Comparison of ENCODE assay signal across 24 cellular contexts in the genomic region with DNA sequence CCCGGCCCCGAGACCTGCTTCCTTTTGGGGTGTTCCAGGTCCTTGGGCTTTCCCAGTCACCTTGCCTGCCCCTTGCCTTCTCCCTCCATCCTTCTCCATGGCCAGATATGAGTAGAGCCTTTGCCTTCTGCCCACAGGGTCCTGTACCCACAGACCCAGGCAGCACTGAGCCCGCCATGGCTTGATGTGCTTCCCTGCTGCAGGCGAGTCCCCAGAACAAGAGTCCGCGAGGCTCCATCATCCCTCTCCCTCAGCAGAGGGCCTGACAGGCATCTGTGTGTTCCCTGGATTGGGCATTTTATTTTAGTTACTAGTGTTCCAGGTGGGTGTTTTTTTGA. TPM values are rescaled to one million over a fixed set of nuclear protein-coding genes. Genes with fewer than 3 reads are reported as not detected.
DNase-seq lines count a peak whose midpoint lies in the region; ATAC-seq and TF ChIP-seq lines count a peak whose summit lies in the region.
"Had no signal": no experiment of that assay in that cellular context is flagged by ENCODE, and none has a peak within 500 bp of the region (broad histone marks: within the 10 kb centered on the region; RNA-seq: fewer than 3 reads in every experiment).

No MANE protein-coding gene starts in this region.

- in situ Hi-C loops in mammary epithelial cell (cut with MboI; ENCODE audit: low sequenced_read_pairs in 2 of 2): loop anchor here in 1 of 2 donors (25.0 kb wide), 1 partner anchor 117 kb away; a partner anchor contains a TSS

- BruUV-seq in MCF 10A (replicated peaks; lab: Mats Ljungman, UMichigan): no TSS peak
- no TSS peak for BruUV-seq in mammary epithelial cell (replicated peaks; lab: Mats Ljungman, UMichigan)

- peaks cover 65% of the 10 kb centered on the region for H3K36me3 ChIP-seq in mammary epithelial cell (ENCODE audit: insufficient read depth, low read length)
- peaks cover 0 to 55% of the 10 kb centered on the region in 2 experiments; a peak in 2 of 3 replicates for H3K36me3 ChIP-seq in HEK293 (ENCODE audit: control insufficient read depth in 2 of 2, insufficient read depth in 1 of 2, low read length in 2 of 2)
- H3K36me3 ChIP-seq in spleen: peaks cover 0 to 60% (median 52%) of the 10 kb centered on the region in 6 donors

- WGBS in mammary epithelial cell (ENCODE audit: low coverage, missing lambda C conversion rate): 97% methylated on average over 6 of the region's 6 CpGs
- WGBS in spleen, 5 donors: 95 to 98% (median 97%) methylated on average over 6 of the region's 6 CpGs

- no peak overlapping the region for H2AFZ ChIP-seq in mammary epithelial cell (ENCODE audit: low read depth, low read length)

- no peak for DNase-seq in MCF 10A (ENCODE audit: unreplicated experiment)
- DNase-seq in mammary epithelial cell: no peak
- DNase-seq in spleen: peak; percentile 58
- DNase-seq in D341Med (ENCODE audit: low spot score): no peak
- DNase-seq in AG08395 (ENCODE audit: low spot score): no peak
- no peak for DNase-seq in T1000 (lab: John Stamatoyannopoulos, UW)
- DNase-seq: activated CD4-positive, CD25-positive, alpha-beta regulatory T cell; DMS79; GF-D8; KG1; NCI-H1417; NCI-H2081; NCI-H2227 treated with DMSO at 0.1 percent for 48 hours; NCI-H526 treated with DMSO at 0.1 percent for 48 hours had no signal

- H3K4me1 Mint-ChIP-seq in MCF 10A (ENCODE audit: insufficient read depth, unreplicated experiment): peaks cover 7% of the 10 kb centered on the region

- no peaks in the 10 kb centered on the region for H3K4me1 ChIP-seq in mammary epithelial cell (ENCODE audit: insufficient read depth, low read length)
- H3K4me1 ChIP-seq in HEK293 (ENCODE audit: control insufficient read depth, insufficient read depth, low read length): no peaks in the 10 kb centered on the region
- no peaks in the 10 kb centered on the region for H3K4me1 ChIP-seq in spleen
- H3K4me1 ChIP-seq: HAP-1, SJSA1 had no signal

- peaks cover 18% of the 10 kb centered on the region for H4K20me1 ChIP-seq in mammary epithelial cell (ENCODE audit: insufficient read depth, low read length)

- CTCF ChIA-PET in MCF 10A (lab: Yijun Ruan, JAX) (interaction anchor here (2.2 kb wide), 1 partner anchor 26 kb away, joined by 7 read pairs; no protein-coding TSS in a partner anchor), mammary epithelial cell (lab: Charles Lee; ENCODE audit: low non-redundant PET) (no interaction called here), HEK293 (lab: Yijun Ruan, JAX) (interaction anchor here (0.6 kb wide), 1 partner anchor 1487 kb away, joined by 3 read pairs; no protein-coding TSS in a partner anchor)

- POLR2A ChIA-PET in MCF 10A (lab: Yijun Ruan, JAX): interaction anchor here (2.5 kb wide), 1 partner anchor 19 kb away, joined by 16 read pairs; no protein-coding TSS in a partner anchor
- POLR2A ChIA-PET in HEK293 (lab: Yijun Ruan, JAX): interaction anchor here (1.6 kb wide), 1 partner anchor 22 kb away, joined by 3 read pairs; a partner anchor contains a TSS

- no peak overlapping the region for H3K4me2 ChIP-seq in mammary epithelial cell (ENCODE audit: insufficient read depth, low read depth, low read length)
- H3K4me2 ChIP-seq: BLaER1 had no signal

- H3K4me3 ChIP-seq in mammary epithelial cell (replicated peaks in 1 of 3; ENCODE audit: insufficient read depth in 1 of 3, low read depth in 2 of 3, low read length in 3 of 3) (no peak overlapping the region), HEK293 (ENCODE audit: low read depth, low read length) (no peak overlapping the region), spleen (no peak overlapping the region)
- H3K4me3 ChIP-seq: BLaER1, HAP-1, prostate gland, SJSA1, tibial artery had no signal

- H3K4me3 Mint-ChIP-seq in MCF 10A (ENCODE audit: unreplicated experiment): no peak overlapping the region
- H3K4me3 Mint-ChIP-seq: central memory CD8-positive, alpha-beta T cell; stimulated activated naive CD8-positive, alpha-beta T cell treated with anti-CD3 and anti-CD28 coated beads, Interleukin-15, amount 100 ng/mL, for 72 hours had no signal

- ATAC-seq in esophagus mucosa: peak; percentile 16
- ATAC-seq: Panc1; stimulated activated naive CD8-positive, alpha-beta T cell treated with anti-CD3 and anti-CD28 coated beads, Interleukin-15, amount 100 ng/mL, for 72 hours had no signal

- intact Hi-C loops in MCF 10A (cut with micrococcal nuclease) (no loop called here), mammary epithelial cell (cut with micrococcal nuclease) (no loop called here), spleen (cut with DNase I; ENCODE audit: low total_unique reads) (no loop called here)

- peaks cover 94% of the 10 kb centered on the region for H3K79me2 ChIP-seq in mammary epithelial cell (ENCODE audit: insufficient read depth, low read length)

- peak overlapping the region; percentile 74 for H3K27ac Mint-ChIP-seq in MCF 10A (ENCODE audit: low read depth, unreplicated experiment)

- H3K9me3 Mint-ChIP-seq in MCF 10A (ENCODE audit: unreplicated experiment): no peaks in the 10 kb centered on the region
- H3K9me3 Mint-ChIP-seq: central memory CD8-positive, alpha-beta T cell had no signal

- H3K9me3 ChIP-seq in mammary epithelial cell (replicated peaks; ENCODE audit: insufficient read depth, low read length): no peaks in the 10 kb centered on the region
- H3K9me3 ChIP-seq in HEK293 (ENCODE audit: control insufficient read depth, insufficient read depth, low read depth, low read length): no peaks in the 10 kb centered on the region
- H3K9me3 ChIP-seq in spleen: peaks cover 0 to 1% (median 0%) of the 10 kb centered on the region in 8 donors
- H3K9me3 ChIP-seq: prostate gland, SJSA1, tibial artery had no signal

- dilution Hi-C loops in mammary epithelial cell (cut with HindIII; ENCODE audit: low sequenced_read_pairs): loop anchor here (5.0 kb wide), 1 partner anchor 42 kb away; no protein-coding TSS in a partner anchor

- H3K27me3 ChIP-seq in mammary epithelial cell (ENCODE audit: insufficient read depth, low read length) (no peaks in the 10 kb centered on the region), spleen (replicated peaks in 1 of 7) (no peaks in the 10 kb centered on the region)
- H3K27me3 ChIP-seq: BLaER1, SJSA1, tibial artery had no signal

- H3K27ac ChIP-seq in mammary epithelial cell (ENCODE audit: insufficient read depth, low read depth, low read length) (no peak overlapping the region), HEK293 (ENCODE audit: extremely low read depth, low read depth, low read length) (no peak overlapping the region), spleen (no peak overlapping the region)
- H3K27ac ChIP-seq: BLaER1, SJSA1, tibial artery had no signal

- H3K36me3 Mint-ChIP-seq in MCF 10A (ENCODE audit: insufficient read depth, unreplicated experiment): peaks cover 95% of the 10 kb centered on the region

- no peaks in the 10 kb centered on the region for H3K27me3 Mint-ChIP-seq in MCF 10A (ENCODE audit: insufficient read depth, unreplicated experiment)
- H3K27me3 Mint-ChIP-seq: central memory CD8-positive, alpha-beta T cell; stimulated activated naive CD8-positive, alpha-beta T cell treated with anti-CD3 and anti-CD28 coated beads, Interleukin-15, amount 100 ng/mL, for 72 hours had no signal

- no peak for TF ChIP-seq CTCF in MCF 10A (IDR thresholded peaks at IDR 0.05; ENCODE audit: unreplicated experiment)
- no peak for TF ChIP-seq CTCF in mammary epithelial cell (conservative IDR thresholded peaks at IDR 0.05 in 1 of 2, IDR thresholded peaks at IDR 0.05 in 1 of 2; ENCODE audit: extremely low read depth in 1 of 2, insufficient read depth in 1 of 2, low read depth in 1 of 2, low read length in 2 of 2)
- TF ChIP-seq CTCF in HEK293 (tag by site-specific recombination; IDR thresholded peaks at IDR 0.05): no peak
- TF ChIP-seq CTCF in spleen (IDR thresholded peaks at IDR 0.05 in 8 of 11, conservative IDR thresholded peaks at IDR 0.05 in 3 of 11): no peak

- H3K9ac ChIP-seq in mammary epithelial cell (ENCODE audit: insufficient read depth, low read length): no peak overlapping the region
- H3K9ac ChIP-seq: BLaER1 had no signal

- TF ChIP-seq POLR2A in spleen (IDR thresholded peaks at IDR 0.05): no peak

TF ChIP-seq in HEK293, 187 proteins besides CTCF, POLR2A, EP300 and RAD21:
- TF ChIP-seq, protein P1, sequence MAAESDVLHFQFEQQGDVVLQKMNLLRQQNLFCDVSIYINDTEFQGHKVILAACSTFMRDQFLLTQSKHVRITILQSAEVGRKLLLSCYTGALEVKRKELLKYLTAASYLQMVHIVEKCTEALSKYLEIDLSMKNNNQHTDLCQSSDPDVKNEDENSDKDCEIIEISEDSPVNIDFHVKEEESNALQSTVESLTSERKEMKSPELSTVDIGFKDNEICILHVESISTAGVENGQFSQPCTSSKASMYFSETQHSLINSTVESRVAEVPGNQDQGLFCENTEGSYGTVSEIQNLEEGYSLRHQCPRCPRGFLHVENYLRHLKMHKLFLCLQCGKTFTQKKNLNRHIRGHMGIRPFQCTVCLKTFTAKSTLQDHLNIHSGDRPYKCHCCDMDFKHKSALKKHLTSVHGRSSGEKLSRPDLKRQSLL (tag by site-specific recombination; IDR thresholded peaks at IDR 0.05): 0 out of 2 replicates have a peak, but pooled peaks have one; percentile 18
- TF ChIP-seq ZNF114 (tag by site-specific recombination; IDR thresholded peaks at IDR 0.05): no peak
- TF ChIP-seq ZNF776 (tag by site-specific recombination; IDR thresholded peaks at IDR 0.05; ENCODE audit: borderline replicate concordance): no peak

RNA-seq across cellular contexts. Expression of a gene that starts 21.9 kb away (rescaled TPM):
- total RNA-seq in MCF 10A (2022): 375 and 435 TPM in 2 replicates
- 1,000 to 10,000 TPM in 1 of 2 donors, 100 to 1,000 TPM in 1; 475 to 1,432 TPM for total RNA-seq in mammary epithelial cell
- 284 TPM for polyA plus RNA-seq in mammary epithelial cell
- polyA minus RNA-seq in mammary epithelial cell: 595 TPM
- 63.1 TPM for total RNA-seq in esophagus mucosa
- 10 to 100 TPM; 27.0 to 47.8 (median 34.4) TPM for total RNA-seq in spleen
- polyA plus RNA-seq in spleen: 10 to 100 TPM; 10.5 to 29.4 (median 18.2) TPM
